In genomic region chr1:208137144-208137682, GRCh38 we compare ENCODE assay signal across 16 cellular contexts.
DNase-seq lines count a peak whose midpoint lies in the region; ATAC-seq, FAIRE-seq and TF ChIP-seq lines count a peak whose summit lies in the region.
"Had no signal": no experiment of that assay in that cellular context is flagged by ENCODE, and none has a peak within 500 bp of the region (broad histone marks: within the 10 kb centered on the region; RNA-seq: fewer than 3 reads in every experiment).

No MANE protein-coding gene starts in this region.

- no peak for TF ChIP-seq CTCF in epithelial cell of esophagus (IDR thresholded peaks at IDR 0.05; ENCODE audit: insufficient read depth, low read depth, low read length, missing control alignments)
- TF ChIP-seq CTCF in type B pancreatic cell (conservative IDR thresholded peaks at IDR 0.05) = no peak
- no peak for TF ChIP-seq CTCF in natural killer cell (IDR thresholded peaks at IDR 0.05)

- H3K4me1 Mint-ChIP-seq in type B pancreatic cell (ENCODE audit: unreplicated experiment) (peaks cover 66% of the 10 kb centered on the region), natural killer cell (peaks cover 0 to under 1% of the 10 kb centered on the region in 2 donors)
- no peaks in the 10 kb centered on the region for H3K4me1 Mint-ChIP-seq in activated naive CD8-positive, alpha-beta T cell treated with anti-CD3 and anti-CD28 coated beads, Interleukin-2, amount 50 U/mL, for 24 hours

- intact Hi-C loops in natural killer cell (cut with micrococcal nuclease) = no loop called here

- H3K27me3 Mint-ChIP-seq in type B pancreatic cell (no peaks in the 10 kb centered on the region), natural killer cell (ENCODE audit: low read depth in 2 of 2) (peaks cover 0 to 4% of the 10 kb centered on the region in 2 donors)
- no peaks in the 10 kb centered on the region for H3K27me3 Mint-ChIP-seq in activated naive CD8-positive, alpha-beta T cell treated with anti-CD3 and anti-CD28 coated beads, Interleukin-2, amount 50 U/mL, for 24 hours

- H3K27ac Mint-ChIP-seq in type B pancreatic cell = no peak overlapping the region
- no peak overlapping the region for H3K27ac Mint-ChIP-seq in natural killer cell
- H3K27ac Mint-ChIP-seq in activated naive CD8-positive, alpha-beta T cell treated with anti-CD3 and anti-CD28 coated beads, Interleukin-2, amount 50 U/mL, for 24 hours = no peak overlapping the region

- H3K4me3 ChIP-seq in epithelial cell of esophagus (ENCODE audit: low read length) = no peak overlapping the region
- H3K4me3 ChIP-seq: esophagus squamous epithelium, upper lobe of right lung had no signal

- no peak for ATAC-seq in natural killer cell
- no peak for ATAC-seq in activated naive CD8-positive, alpha-beta T cell treated with anti-CD3 and anti-CD28 coated beads, Interleukin-2, amount 50 U/mL, for 24 hours
- ATAC-seq: upper lobe of right lung had no signal

- DNase-seq in NCI-H748 (lab: John Stamatoyannopoulos, UW; ENCODE audit: unreplicated experiment) (peak; percentile 30), NCI-H748 treated with DMSO at 0.1 percent for 48 hours (lab: John Stamatoyannopoulos, UW) (no peak), NCI-H226 (peak; percentile 56), epithelial cell of esophagus (ENCODE audit: low read depth) (peak; percentile 29), type B pancreatic cell (ENCODE audit: extremely low spot score, unreplicated experiment) (no peak), natural killer cell (no peak), GM12892 (ENCODE audit: insufficient read length) (no peak)
- DNase-seq in activated naive CD8-positive, alpha-beta T cell treated with anti-CD3 and anti-CD28 coated beads, Interleukin-2, amount 50 U/mL, for 24 hours = no peak
- DNase-seq: activated CD4-positive, CD25-positive, alpha-beta regulatory T cell; cortex of kidney; esophagus squamous epithelium; stimulated activated CD4-positive, alpha-beta T cell treated with anti-CD3 and anti-CD28 coated beads, Interleukin-15, amount 100 ng/mL, for 24 hours; upper lobe of right lung had no signal

- H3K4me3 Mint-ChIP-seq in type B pancreatic cell = peak overlapping the region; percentile 4
- H3K4me3 Mint-ChIP-seq in natural killer cell = no peak overlapping the region
- H3K4me3 Mint-ChIP-seq in activated naive CD8-positive, alpha-beta T cell treated with anti-CD3 and anti-CD28 coated beads, Interleukin-2, amount 50 U/mL, for 24 hours = no peak overlapping the region

- no peak for TF ChIP-seq POLR2A in GM12892 (IDR thresholded peaks at IDR 0.05; ENCODE audit: low read depth, low read length)

- H3K9me3 Mint-ChIP-seq in type B pancreatic cell = no peaks in the 10 kb centered on the region
- no peaks in the 10 kb centered on the region for H3K9me3 Mint-ChIP-seq in natural killer cell
- no peaks in the 10 kb centered on the region for H3K9me3 Mint-ChIP-seq in activated naive CD8-positive, alpha-beta T cell treated with anti-CD3 and anti-CD28 coated beads, Interleukin-2, amount 50 U/mL, for 24 hours

- FAIRE-seq in GM12892 (lab: Jason Lieb, UNC) = no peak
- FAIRE-seq: D721Med, GM12891, GM19239 had no signal

- peaks cover 17% of the 10 kb centered on the region for H3K36me3 Mint-ChIP-seq in type B pancreatic cell
- no peaks in the 10 kb centered on the region for H3K36me3 Mint-ChIP-seq in natural killer cell
- no peaks in the 10 kb centered on the region for H3K36me3 Mint-ChIP-seq in activated naive CD8-positive, alpha-beta T cell treated with anti-CD3 and anti-CD28 coated beads, Interleukin-2, amount 50 U/mL, for 24 hours (ENCODE audit: low read depth)

Comparison
In these comparisons a context has a peak if more than half of its experiments do, and no peak if none do; other contexts are left out.
1. DNase-seq: peak in NCI-H748 (single experiment), NCI-H226 (single experiment) and epithelial cell of esophagus (single experiment); none in NCI-H748 treated with DMSO at 0.1 percent for 48 hours (single experiment), type B pancreatic cell (single experiment), natural killer cell (single experiment), GM12892 (single experiment) and activated naive CD8-positive, alpha-beta T cell treated with anti-CD3 and anti-CD28 coated beads, Interleukin-2, amount 50 U/mL, for 24 hours (single experiment).